In genomic region chr2:28358668-28359201, GRCh38 we compare ENCODE assay signal across 12 cellular contexts. TPM values are rescaled to one million over a fixed set of nuclear protein-coding genes. Genes with fewer than 3 reads are reported as not detected.
DNase-seq lines count a peak whose midpoint lies in the region; ATAC-seq, FAIRE-seq and TF ChIP-seq lines count a peak whose summit lies in the region.
"Had no signal": no experiment of that assay in that cellular context is flagged by ENCODE, and none has a peak within 500 bp of the region (broad histone marks: within the 10 kb centered on the region; RNA-seq: fewer than 3 reads in every experiment).

No MANE protein-coding gene starts in this region.

- CTCF ChIA-PET in Caco-2 (lab: Charles Lee) = no interaction called here
- CTCF ChIA-PET in activated B cell treated with CpG ODN at 0.5 μM for 24 hours (lab: Charles Lee) = no interaction called here
- CTCF ChIA-PET in naive thymus-derived CD4-positive, alpha-beta T cell (lab: Charles Lee) = interaction anchor here (0.8 kb wide), 1 partner anchor 44 kb away, joined by 3 read pairs; no protein-coding TSS in a partner anchor

- no peaks in the 10 kb centered on the region for H3K27me3 ChIP-seq in Caco-2 (replicated peaks; ENCODE audit: control insufficient read depth, insufficient read depth, low read length)
- H3K27me3 ChIP-seq in naive thymus-derived CD4-positive, alpha-beta T cell (ENCODE audit: control insufficient read depth in 2 of 2, insufficient read depth in 2 of 2, low read length in 2 of 2) = no peaks in the 10 kb centered on the region

- H3K9me3 ChIP-seq in Caco-2 = no peaks in the 10 kb centered on the region
- no peaks in the 10 kb centered on the region for H3K9me3 ChIP-seq in naive thymus-derived CD4-positive, alpha-beta T cell (ENCODE audit: control insufficient read depth in 2 of 3, low read length in 3 of 3)

- TF ChIP-seq CTCF in Caco-2 (IDR thresholded peaks at IDR 0.05; ENCODE audit: insufficient read depth in 1 of 2, low read depth in 1 of 2, low read length in 1 of 2, severe bottlenecking in 1 of 2, unreplicated experiment in 1 of 2) = no peak
- TF ChIP-seq CTCF in activated B cell treated with CpG ODN at 0.5 μM for 24 hours (IDR thresholded peaks at IDR 0.05) = no peak

- FAIRE-seq in RCC 7860 (lab: Jason Lieb, UNC) = no peak

- POLR2A ChIA-PET in Caco-2 (lab: Charles Lee) = no interaction called here
- POLR2A ChIA-PET in activated B cell treated with CpG ODN at 0.5 μM for 24 hours (lab: Charles Lee) = no interaction called here
- POLR2A ChIA-PET in naive thymus-derived CD4-positive, alpha-beta T cell (lab: Charles Lee) = no interaction called here

- in situ Hi-C loops in G401 (cut with HindIII; ENCODE audit: low sequenced_read_pairs) = no loop called here

- H3K4me3 ChIP-seq in Caco-2 (ENCODE audit: low read depth, low read length) = no peak overlapping the region
- H3K4me3 ChIP-seq in naive thymus-derived CD4-positive, alpha-beta T cell (ENCODE audit: low read length) = peak overlapping the region; percentile 42

- DNase-seq in Caco-2 (no peak), activated B cell treated with CpG ODN at 0.5 μM for 24 hours (no peak), RCC 7860 (ENCODE audit: low spot score) (no peak), NOMO-1 treated with dmso at 0.1 percent for 144 hours (lab: John Stamatoyannopoulos, UW; ENCODE audit: unreplicated experiment) (no peak), G401 (ENCODE audit: low spot score) (no peak)
- DNase-seq in naive thymus-derived CD4-positive, alpha-beta T cell = peak in 1 of 9 donors; percentile 37
- DNase-seq: DMS79, NCI-H226, SW 1271 had no signal

- intact Hi-C loops in Caco-2 (cut with micrococcal nuclease; ENCODE audit: unreplicated experiment) = no loop called here
- intact Hi-C loops in activated B cell treated with CpG ODN at 0.5 μM for 24 hours (cut with micrococcal nuclease) = loop anchor here (1.0 kb wide), 1 partner anchor 34 kb away; the partner anchor contains the start of gene FOSL2
- intact Hi-C loops in naive thymus-derived CD4-positive, alpha-beta T cell (cut with micrococcal nuclease) = loop anchor here (1.0 to 2.0 kb wide), 6 partner anchors 9 to 108 kb away; partner anchors contain the start of gene FOSL2 (in 1 of the 2)

- no peaks in the 10 kb centered on the region for H3K36me3 Mint-ChIP-seq in Caco-2 (ENCODE audit: insufficient read depth, unreplicated experiment)
- H3K36me3 Mint-ChIP-seq in activated B cell treated with CpG ODN at 0.5 μM for 24 hours (ENCODE audit: low read depth) = no peaks in the 10 kb centered on the region
- peaks cover 0 to 5% (median 0%) of the 10 kb centered on the region in 5 donors for H3K36me3 Mint-ChIP-seq in naive thymus-derived CD4-positive, alpha-beta T cell

- ATAC-seq in GM21717 (IDR thresholded peaks at IDR 0.05; ENCODE audit: unreplicated experiment) (peak; percentile 12), activated B cell treated with CpG ODN at 0.5 μM for 24 hours (ENCODE audit: low read depth) (no peak), HG03280 (IDR thresholded peaks at IDR 0.05; ENCODE audit: unreplicated experiment) (no peak)
- ATAC-seq in naive thymus-derived CD4-positive, alpha-beta T cell = no peak

- no peaks in the 10 kb centered on the region for H3K36me3 ChIP-seq in Caco-2 (ENCODE audit: control insufficient read depth, insufficient read depth, low read length)
- H3K36me3 ChIP-seq in naive thymus-derived CD4-positive, alpha-beta T cell (ENCODE audit: control insufficient read depth in 2 of 3, insufficient read depth in 3 of 3, low read length in 3 of 3) = no peaks in the 10 kb centered on the region

- peak overlapping the region; percentile 5 for H3K27ac ChIP-seq in naive thymus-derived CD4-positive, alpha-beta T cell (ENCODE audit: low read depth, low read length)
- H3K27ac ChIP-seq: epithelial cell of prostate had no signal

- no peaks in the 10 kb centered on the region for H3K9me3 Mint-ChIP-seq in Caco-2 (ENCODE audit: unreplicated experiment)
- H3K9me3 Mint-ChIP-seq in activated B cell treated with CpG ODN at 0.5 μM for 24 hours = no peaks in the 10 kb centered on the region
- no peaks in the 10 kb centered on the region for H3K9me3 Mint-ChIP-seq in naive thymus-derived CD4-positive, alpha-beta T cell

- no TSS peak for BruUV-seq in Caco-2 (replicated peaks; lab: Mats Ljungman, UMichigan)

- H3K27me3 Mint-ChIP-seq in Caco-2 (ENCODE audit: insufficient read depth, unreplicated experiment) = no peaks in the 10 kb centered on the region
- no peaks in the 10 kb centered on the region for H3K27me3 Mint-ChIP-seq in activated B cell treated with CpG ODN at 0.5 μM for 24 hours
- H3K27me3 Mint-ChIP-seq in naive thymus-derived CD4-positive, alpha-beta T cell = peaks cover 0 to 14% (median 0%) of the 10 kb centered on the region in 5 donors

- H3K4me1 Mint-ChIP-seq in Caco-2 (ENCODE audit: low read depth, unreplicated experiment) (peaks cover 7% of the 10 kb centered on the region), activated B cell treated with CpG ODN at 0.5 μM for 24 hours (peaks cover 22% of the 10 kb centered on the region)
- peaks cover 28 to 63% (median 34%) of the 10 kb centered on the region in 7 donors for H3K4me1 Mint-ChIP-seq in naive thymus-derived CD4-positive, alpha-beta T cell

- H3K4me3 Mint-ChIP-seq in Caco-2 (ENCODE audit: unreplicated experiment) (no peak overlapping the region), activated B cell treated with CpG ODN at 0.5 μM for 24 hours (no peak overlapping the region)
- H3K4me3 Mint-ChIP-seq in naive thymus-derived CD4-positive, alpha-beta T cell = peak overlapping the region; percentile 76 to 95 (median 84)

- H3K27ac Mint-ChIP-seq in Caco-2 (ENCODE audit: unreplicated experiment) (peak overlapping the region; percentile 29), activated B cell treated with CpG ODN at 0.5 μM for 24 hours (peak overlapping the region; percentile 24)
- peak overlapping the region; percentile 34 to 96 (median 93) for H3K27ac Mint-ChIP-seq in naive thymus-derived CD4-positive, alpha-beta T cell

- H3K4me1 ChIP-seq in Caco-2 = peaks cover 10% of the 10 kb centered on the region; the same call in 1 of the 2 replicates
- H3K4me1 ChIP-seq in naive thymus-derived CD4-positive, alpha-beta T cell (ENCODE audit: control insufficient read depth in 2 of 2, insufficient read depth in 2 of 2, low read length in 2 of 2) = peaks cover 28 to 36% of the 10 kb centered on the region in 2 donors

RNA-seq across cellular contexts. Expression of gene FOSL2, which starts 33.9 kb away (rescaled TPM):
- 64.6 and 70.7 TPM in 2 replicates for total RNA-seq in Caco-2 (2022)
- 2.7 and 3.8 TPM in 2 replicates for total RNA-seq in activated B cell treated with CpG ODN at 0.5 μM for 24 hours
- 100 to 1,000 TPM in 1 of 5 experiments, 10 to 100 TPM in 2, 1 to 10 TPM in 1, under 1 TPM in 1; 0.81 to 251 (median 33.9) TPM for total RNA-seq in naive thymus-derived CD4-positive, alpha-beta T cell
- polyA plus RNA-seq in naive thymus-derived CD4-positive, alpha-beta T cell = 1 to 10 TPM in 1 of 2 donors, under 1 TPM in 1; 0.25 to 1.3 TPM
- total RNA-seq in G401 (2014; rRNA removed; shearing (Covaris generic)) = 12.1 and 16.1 TPM in 2 replicates

Comparison
In these comparisons a context has a peak if more than half of its experiments do, and no peak if none do; other contexts are left out.
1. H3K27ac Mint-ChIP-seq: peak in every context shown above with its lines; median percentile 93 in naive thymus-derived CD4-positive, alpha-beta T cell; 29 in Caco-2; 24 in activated B cell treated with CpG ODN at 0.5 μM for 24 hours.
2. H3K4me3 Mint-ChIP-seq: peak in naive thymus-derived CD4-positive, alpha-beta T cell (10 of 10); none in Caco-2 (single experiment) and activated B cell treated with CpG ODN at 0.5 μM for 24 hours (single experiment).